Comparison of ENCODE assay signal across 15 cellular contexts in the genomic region with DNA sequence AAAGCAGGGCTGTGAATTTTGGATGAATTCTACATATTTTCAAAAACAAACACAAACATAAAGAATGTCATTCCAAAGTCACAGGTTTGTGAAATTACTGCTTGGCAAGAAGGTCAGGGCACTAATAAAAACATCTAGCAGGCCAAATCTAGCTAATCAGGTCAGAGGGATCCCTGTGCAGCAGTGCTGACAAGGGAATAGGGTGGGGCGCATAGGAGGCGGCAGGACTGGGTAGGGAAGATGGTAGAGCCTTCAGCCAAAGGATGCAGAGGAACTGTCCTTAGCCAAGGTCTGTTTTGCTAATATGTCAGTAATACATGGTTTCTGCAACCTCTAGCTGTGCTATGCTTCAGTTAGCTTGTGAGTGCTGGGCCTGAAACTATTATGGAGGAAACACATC.
DNase-seq lines count a peak whose midpoint lies in the region; TF ChIP-seq lines count a peak whose summit lies in the region.
"Had no signal": no experiment of that assay in that cellular context is flagged by ENCODE, and none has a peak within 500 bp of the region (broad histone marks: within the 10 kb centered on the region; RNA-seq: fewer than 3 reads in every experiment).

No MANE protein-coding gene starts in this region.

- no peak overlapping the region for H2AK5ac ChIP-seq in neuronal stem cell (ENCODE audit: low read depth, low read length)

- no peak overlapping the region for H3K4me3 ChIP-seq in neuronal stem cell (ENCODE audit: low read length in 2 of 2)
- H3K4me3 ChIP-seq: BLaER1 treated with 17β-estradiol and CSF1 and Interleukin-3, amounts not matched to agents 10 nM and 100 nM; GM12878; GM23248; HAP-1 had no signal

- WGBS in neuronal stem cell (ENCODE audit: extremely low coverage in 2 of 2, insufficient read length in 2 of 2, insufficient replicate concordance in 1 of 2), 2 donors = no CpG with 5 or more reads among the region's 2 CpGs

- H3K4ac ChIP-seq in neuronal stem cell (ENCODE audit: low read length) = no peak overlapping the region

- no peaks in the 10 kb centered on the region for H3K27me3 ChIP-seq in neuronal stem cell (ENCODE audit: control insufficient read depth in 3 of 3, insufficient read depth in 3 of 3, low read depth in 1 of 3, low read length in 3 of 3)

- H3K79me1 ChIP-seq in neuronal stem cell (ENCODE audit: low read depth, low read length) = no peaks in the 10 kb centered on the region

- H3K4me2 ChIP-seq in neuronal stem cell (ENCODE audit: insufficient read depth, low read length, poor library complexity, severe bottlenecking) = no peak overlapping the region
- H3K4me2 ChIP-seq: BLaER1 treated with 17β-estradiol and CSF1 and Interleukin-3, amounts not matched to agents 10 nM and 100 nM had no signal

- no peak overlapping the region for H3K23ac ChIP-seq in neuronal stem cell (ENCODE audit: low read depth, low read length, poor library complexity)

- H3K36me3 ChIP-seq in neuronal stem cell (replicated peaks in 1 of 2; ENCODE audit: control insufficient read depth in 2 of 2, insufficient read depth in 2 of 2, low read length in 2 of 2) = no peaks in the 10 kb centered on the region
- H3K36me3 ChIP-seq: BLaER1 treated with 17β-estradiol and CSF1 and Interleukin-3, amounts not matched to agents 10 nM and 100 nM; HAP-1 had no signal

- no peak overlapping the region for H2BK120ac ChIP-seq in neuronal stem cell (ENCODE audit: low read depth, low read length)

- H4K91ac ChIP-seq in neuronal stem cell (ENCODE audit: low read depth, low read length, poor library complexity) = peak overlapping the region; percentile 56

- peaks cover 0 to 13% (median 0%) of the 10 kb centered on the region in 5 experiments for H3K9me3 Mint-ChIP-seq in brain
- H3K9me3 Mint-ChIP-seq in mesothelial cell of epicardium = no peaks in the 10 kb centered on the region
- H3K9me3 Mint-ChIP-seq: CD8-positive, alpha-beta T cell had no signal

- no peak overlapping the region for H3K27ac ChIP-seq in neuronal stem cell (replicated peaks; ENCODE audit: low read length)
- H3K27ac ChIP-seq: BLaER1 treated with 17β-estradiol and CSF1 and Interleukin-3, amounts not matched to agents 10 nM and 100 nM; GM23248 had no signal

- H3K9me3 ChIP-seq in neuronal stem cell (replicated peaks in 1 of 2; ENCODE audit: control insufficient read depth in 2 of 2, insufficient read depth in 1 of 2, low read depth in 1 of 2, low read length in 2 of 2) = peaks cover 0 to 2% of the 10 kb centered on the region in 2 donors
- H3K9me3 ChIP-seq: HAP-1 had no signal

- peak; percentile 20 for DNase-seq in G401 (ENCODE audit: low spot score)
- DNase-seq in mesothelial cell of epicardium (ENCODE audit: low spot score in 2 of 2, unreplicated experiment in 2 of 2) = no peak
- DNase-seq in neuronal stem cell (ENCODE audit: low spot score) = no peak
- no peak for DNase-seq in effector CD4-positive, alpha-beta T cell
- no peak for DNase-seq in middle frontal gyrus (ENCODE audit: extremely low spot score, low spot score)
- no peak for DNase-seq in germinal center (ENCODE audit: low spot score)
- DNase-seq: Calu3; CD8-positive, alpha-beta T cell; DMS79 treated with DMSO at 0.1 percent for 48 hours; GM23248 had no signal

- no peak overlapping the region for H3K18ac ChIP-seq in neuronal stem cell (ENCODE audit: low read length)

- H2BK5ac ChIP-seq in neuronal stem cell (ENCODE audit: low read length) = no peak overlapping the region

- no peak overlapping the region for H3K14ac ChIP-seq in neuronal stem cell (ENCODE audit: low read length)

- H3K36me3 Mint-ChIP-seq in brain (no peaks in the 10 kb centered on the region), mesothelial cell of epicardium (peaks cover 6% of the 10 kb centered on the region)
- H3K36me3 Mint-ChIP-seq: CD8-positive, alpha-beta T cell had no signal

- TF ChIP-seq CTCF in brain (conservative IDR thresholded peaks at IDR 0.05) (no peak), mesothelial cell of epicardium (IDR thresholded peaks at IDR 0.05; ENCODE audit: unreplicated experiment) (no peak)

- H3K4me3 Mint-ChIP-seq in brain (no peak overlapping the region), mesothelial cell of epicardium (no peak overlapping the region)
- H3K4me3 Mint-ChIP-seq: B cell; CD8-positive, alpha-beta T cell had no signal

- H3K9ac ChIP-seq in neuronal stem cell (ENCODE audit: low read depth, low read length, poor library complexity) = no peak overlapping the region
- H3K9ac ChIP-seq: BLaER1 treated with 17β-estradiol and CSF1 and Interleukin-3, amounts not matched to agents 10 nM and 100 nM; GM23248 had no signal

- H3K27me3 Mint-ChIP-seq in brain = peaks cover 2% of the 10 kb centered on the region
- no peaks in the 10 kb centered on the region for H3K27me3 Mint-ChIP-seq in mesothelial cell of epicardium (ENCODE audit: low read depth)

- peaks cover 18 to 24% of the 10 kb centered on the region in 2 donors for H3K4me1 ChIP-seq in neuronal stem cell (ENCODE audit: control insufficient read depth in 2 of 2, insufficient read depth in 1 of 2, low read depth in 1 of 2, low read length in 2 of 2)
- H3K4me1 ChIP-seq: BLaER1 treated with 17β-estradiol and CSF1 and Interleukin-3, amounts not matched to agents 10 nM and 100 nM; HAP-1 had no signal

- H3K27ac Mint-ChIP-seq in brain (peak overlapping the region in 3 of 5 experiments; percentile 5 to 71 (median 9)), mesothelial cell of epicardium (peak overlapping the region; percentile 75)
- H3K27ac Mint-ChIP-seq: B cell; CD8-positive, alpha-beta T cell had no signal

- H3K4me1 Mint-ChIP-seq in brain (peaks cover 65% of the 10 kb centered on the region), mesothelial cell of epicardium (peaks cover 36% of the 10 kb centered on the region)
- H3K4me1 Mint-ChIP-seq: B cell had no signal

- in situ Hi-C loops in G401 (cut with HindIII; ENCODE audit: low sequenced_read_pairs) = no loop called here

- no peak overlapping the region for H2BK12ac ChIP-seq in neuronal stem cell (ENCODE audit: low read length)

- H2BK15ac ChIP-seq in neuronal stem cell (ENCODE audit: low read length) = no peak overlapping the region

- H4K8ac ChIP-seq in neuronal stem cell (ENCODE audit: low read depth, low read length) = no peak overlapping the region

- no peak overlapping the region for H2AFZ ChIP-seq in neuronal stem cell (ENCODE audit: low read length)
- H2AFZ ChIP-seq: GM23248 had no signal
